ENCODE assay signal across 8 cellular contexts in genomic region chr7:137592232-137592896, GRCh38.
A peak's percentile ranks its signal among the peaks of the same experiment; 100 is the strongest.
DNase-seq lines count a peak whose midpoint lies in the region; ATAC-seq and TF ChIP-seq lines count a peak whose summit lies in the region.

No MANE protein-coding gene starts in this region.

- no peaks in the 10 kb centered on the region for H3K36me3 ChIP-seq in body of pancreas (replicated peaks in 1 of 2; ENCODE audit: insufficient read depth in 1 of 2, low read depth in 2 of 2)

- H3K27ac Mint-ChIP-seq in stimulated activated memory B cell treated with anti-CD40 and anti-IgM and Interleukin-4, amounts not matched to agents 10 μg/mL and 1 μg/mL and 100 μg/mL, for 72 hours = no peak overlapping the region

- 27 to 40% methylated on average over 6 of the region's 6 CpGs for WGBS in body of pancreas, 2 donors

- H3K4me1 Mint-ChIP-seq in stimulated activated memory B cell treated with anti-CD40 and anti-IgM and Interleukin-4, amounts not matched to agents 10 μg/mL and 1 μg/mL and 100 μg/mL, for 72 hours = no peaks in the 10 kb centered on the region

- no peaks in the 10 kb centered on the region for H3K9me3 Mint-ChIP-seq in stimulated activated memory B cell treated with anti-CD40 and anti-IgM and Interleukin-4, amounts not matched to agents 10 μg/mL and 1 μg/mL and 100 μg/mL, for 72 hours

- TF ChIP-seq POLR2A in body of pancreas (IDR thresholded peaks at IDR 0.05) = no peak

- H3K4me1 ChIP-seq in body of pancreas = no peaks in the 10 kb centered on the region

- TF ChIP-seq CTCF in body of pancreas (IDR thresholded peaks at IDR 0.05) = peak in 5 of 7 experiments; percentile 11 to 38 (median 24)

- no peaks in the 10 kb centered on the region for H3K27me3 ChIP-seq in body of pancreas

- H3K27me3 Mint-ChIP-seq in stimulated activated memory B cell treated with anti-CD40 and anti-IgM and Interleukin-4, amounts not matched to agents 10 μg/mL and 1 μg/mL and 100 μg/mL, for 72 hours = no peaks in the 10 kb centered on the region

- H3K4me3 ChIP-seq in body of pancreas = no peak overlapping the region

- H3K27ac ChIP-seq in body of pancreas (no peak overlapping the region), substantia nigra (ENCODE audit: low read depth, low read length, poor library complexity, severe bottlenecking) (no peak overlapping the region)

- H3K9me3 ChIP-seq in body of pancreas = no peaks in the 10 kb centered on the region

- ATAC-seq in GM18508 (IDR thresholded peaks at IDR 0.05; ENCODE audit: insufficient read depth, unreplicated experiment) (peak; percentile 82), HG03159 (IDR thresholded peaks at IDR 0.05; ENCODE audit: unreplicated experiment) (peak; percentile 65), body of pancreas (no peak)
- no peak for ATAC-seq in stimulated activated memory B cell treated with anti-CD40 and anti-IgM and Interleukin-4, amounts not matched to agents 10 μg/mL and 1 μg/mL and 100 μg/mL, for 72 hours

- DNase-seq in AG08396 (ENCODE audit: low spot score) (peak; percentile 80), NCI-H460 (ENCODE audit: extremely low read depth, low read depth) (peak; percentile 80), body of pancreas (peak; percentile 14 to 25 (median 16)), iPS DF 4.7 (ENCODE audit: extremely low read depth, low spot score) (peak; percentile 49), substantia nigra (lab: John Stamatoyannopoulos, UW) (peak in 40 of 49 donors; percentile 1 to 71 (median 36))

- no peaks in the 10 kb centered on the region for H3K36me3 Mint-ChIP-seq in stimulated activated memory B cell treated with anti-CD40 and anti-IgM and Interleukin-4, amounts not matched to agents 10 μg/mL and 1 μg/mL and 100 μg/mL, for 72 hours

- intact Hi-C loops in body of pancreas (cut with DNase I) = no loop called here

- no peak overlapping the region for H3K4me3 Mint-ChIP-seq in stimulated activated memory B cell treated with anti-CD40 and anti-IgM and Interleukin-4, amounts not matched to agents 10 μg/mL and 1 μg/mL and 100 μg/mL, for 72 hours

Comparison
In these comparisons a context has a peak if more than half of its experiments do, and no peak if none do; other contexts are left out.
1. DNase-seq: peak in every context shown above with its lines; median percentile 80 in AG08396; 80 in NCI-H460; 49 in iPS DF 4.7; 36 in substantia nigra; 16 in body of pancreas.
2. ATAC-seq: peak in GM18508 (single experiment) and HG03159 (single experiment); none in body of pancreas (single experiment) and stimulated activated memory B cell treated with anti-CD40 and anti-IgM and Interleukin-4, amounts not matched to agents 10 μg/mL and 1 μg/mL and 100 μg/mL, for 72 hours (single experiment).